In genomic region chr14:50335989-50336391, GRCh38 we compare ENCODE assay signal across 8 cellular contexts. TPM values are rescaled to one million over a fixed set of nuclear protein-coding genes. Genes with fewer than 3 reads are reported as not detected.
A peak's percentile ranks its signal among the peaks of the same experiment; 100 is the strongest.
DNase-seq lines count a peak whose midpoint lies in the region; ATAC-seq, FAIRE-seq and TF ChIP-seq lines count a peak whose summit lies in the region.

No MANE protein-coding gene starts in this region.

- no peaks in the 10 kb centered on the region for H3K27me3 Mint-ChIP-seq in naive thymus-derived CD4-positive, alpha-beta T cell

- CTCF ChIA-PET in naive thymus-derived CD4-positive, alpha-beta T cell (lab: Charles Lee) = interaction anchor here (0.7 to 1.1 kb wide), 4 partner anchors 9 to 823 kb away, joined by 3 to 5 read pairs (median 4); no protein-coding TSS in a partner anchor

- peaks cover 4 to 18% (median 9%) of the 10 kb centered on the region in 5 donors for H3K36me3 Mint-ChIP-seq in naive thymus-derived CD4-positive, alpha-beta T cell

- peak overlapping the region; percentile 28 for H3K4me3 ChIP-seq in endocrine pancreas (ENCODE audit: control insufficient read depth, insufficient read depth, low read length)
- H3K4me3 ChIP-seq in naive thymus-derived CD4-positive, alpha-beta T cell (ENCODE audit: low read length) = no peak overlapping the region

- FAIRE-seq in GM12891 (lab: Jason Lieb, UNC) = peak; percentile 41

- no peak for DNase-seq in GM12891 (ENCODE audit: insufficient read length, low spot score)
- peak; percentile 34 to 80 for DNase-seq in NCI-H446 (lab: John Stamatoyannopoulos, UW)
- DNase-seq in naive thymus-derived CD4-positive, alpha-beta T cell = no peak
- no peak for DNase-seq in NCI-H1048 (lab: John Stamatoyannopoulos, UW)

- no peak overlapping the region for H3K27ac ChIP-seq in naive thymus-derived CD4-positive, alpha-beta T cell (ENCODE audit: low read depth, low read length)

- peak overlapping the region; percentile 50 to 73 (median 62) for H3K4me3 Mint-ChIP-seq in naive thymus-derived CD4-positive, alpha-beta T cell

- peak overlapping the region; percentile 17 to 91 (median 72) for H3K27ac Mint-ChIP-seq in naive thymus-derived CD4-positive, alpha-beta T cell

- no peaks in the 10 kb centered on the region for H3K36me3 ChIP-seq in endocrine pancreas (ENCODE audit: control insufficient read depth, insufficient read depth, low read length)
- H3K36me3 ChIP-seq in naive thymus-derived CD4-positive, alpha-beta T cell (ENCODE audit: control insufficient read depth in 2 of 3, insufficient read depth in 3 of 3, low read length in 3 of 3) = peaks cover 0 to 19% (median 0%) of the 10 kb centered on the region in 3 experiments

- peak; percentile 42 for ATAC-seq in naive thymus-derived CD4-positive, alpha-beta T cell
- no peak for ATAC-seq in GM21390 (IDR thresholded peaks at IDR 0.05; ENCODE audit: unreplicated experiment)
- no peak for ATAC-seq in HG03469 (IDR thresholded peaks at IDR 0.05; ENCODE audit: unreplicated experiment)
- no peak for ATAC-seq in GM21367 (IDR thresholded peaks at IDR 0.05; ENCODE audit: unreplicated experiment)

- H3K27me3 ChIP-seq in endocrine pancreas (ENCODE audit: control insufficient read depth, insufficient read depth, low read length) = no peaks in the 10 kb centered on the region
- H3K27me3 ChIP-seq in naive thymus-derived CD4-positive, alpha-beta T cell (ENCODE audit: control insufficient read depth in 2 of 2, insufficient read depth in 2 of 2, low read length in 2 of 2) = no peaks in the 10 kb centered on the region

- POLR2A ChIA-PET in naive thymus-derived CD4-positive, alpha-beta T cell (lab: Charles Lee) = interaction anchor here (0.7 kb wide), 1 partner anchor 20 kb away, joined by 3 read pairs; no protein-coding TSS in a partner anchor

- no peaks in the 10 kb centered on the region for H3K9me3 ChIP-seq in endocrine pancreas (ENCODE audit: control insufficient read depth, low read length)
- no peaks in the 10 kb centered on the region for H3K9me3 ChIP-seq in naive thymus-derived CD4-positive, alpha-beta T cell (ENCODE audit: control insufficient read depth in 2 of 3, low read length in 3 of 3)

- TF ChIP-seq POLR2A in GM12891 (IDR thresholded peaks at IDR 0.05; ENCODE audit: low read depth, low read length) = no peak

- H3K4me1 Mint-ChIP-seq in naive thymus-derived CD4-positive, alpha-beta T cell = peaks cover 10 to 19% (median 14%) of the 10 kb centered on the region in 7 donors

- no peaks in the 10 kb centered on the region for H3K9me3 Mint-ChIP-seq in naive thymus-derived CD4-positive, alpha-beta T cell

- intact Hi-C loops in naive thymus-derived CD4-positive, alpha-beta T cell (cut with micrococcal nuclease) = no loop called here

- peak overlapping the region; percentile 54 for H3K9ac ChIP-seq in endocrine pancreas (ENCODE audit: control insufficient read depth, insufficient read depth, low read length)

- H3K4me1 ChIP-seq in endocrine pancreas (ENCODE audit: control insufficient read depth, insufficient read depth, low read length) = peaks cover 6% of the 10 kb centered on the region
- peaks cover 0 to 11% of the 10 kb centered on the region in 2 donors for H3K4me1 ChIP-seq in naive thymus-derived CD4-positive, alpha-beta T cell (ENCODE audit: control insufficient read depth in 2 of 2, insufficient read depth in 2 of 2, low read length in 2 of 2)

TF ChIP-seq in GM12891, 5 proteins besides CTCF, POLR2A, EP300 and RAD21:
- no peak for TF ChIP-seq SPI1 (IDR thresholded peaks at IDR 0.05; ENCODE audit: low read depth, low read length)
- TF ChIP-seq TAF1 (IDR thresholded peaks at IDR 0.05; ENCODE audit: low read depth, low read length) = no peak
- no peak for TF ChIP-seq POU2F2 (IDR thresholded peaks at IDR 0.05; ENCODE audit: low read depth, low read length)
- TF ChIP-seq POLR2AphosphoS5 (IDR thresholded peaks at IDR 0.05; ENCODE audit: low read depth, low read length) = no peak
- TF ChIP-seq PAX5 (IDR thresholded peaks at IDR 0.05; ENCODE audit: insufficient read depth, low read length, severe bottlenecking) = no peak

RNA-seq across cellular contexts. Expression of gene DMAC2L, which starts 23.9 kb away (rescaled TPM):
- 18.4 TPM for polyA plus RNA-seq in GM12891 (2012; ENCODE audit: low read depth, missing spikeins)
- 10 to 100 TPM; 15.5 to 21.2 (median 16.7) TPM for total RNA-seq in naive thymus-derived CD4-positive, alpha-beta T cell
- polyA plus RNA-seq in naive thymus-derived CD4-positive, alpha-beta T cell = 10 to 100 TPM; 13.1 to 27.5 TPM

RNA-seq across cellular contexts. Expression of gene L2HGDH, which starts 24.0 kb away (rescaled TPM):
- polyA plus RNA-seq in GM12891 (2012; ENCODE audit: low read depth, missing spikeins) = 7.6 TPM
- total RNA-seq in naive thymus-derived CD4-positive, alpha-beta T cell = 10 to 100 TPM in 1 of 5 experiments, 1 to 10 TPM in 4; 3.7 to 10.1 (median 4.8) TPM
- 1 to 10 TPM; 3.0 to 5.3 TPM for polyA plus RNA-seq in naive thymus-derived CD4-positive, alpha-beta T cell

Comparison
In these comparisons a context has a peak if more than half of its experiments do, and no peak if none do; other contexts are left out.
1. DNase-seq: peak in NCI-H446 (2 of 2); none in GM12891 (single experiment), naive thymus-derived CD4-positive, alpha-beta T cell (0 of 9) and NCI-H1048 (single experiment).